In the genomic region with DNA sequence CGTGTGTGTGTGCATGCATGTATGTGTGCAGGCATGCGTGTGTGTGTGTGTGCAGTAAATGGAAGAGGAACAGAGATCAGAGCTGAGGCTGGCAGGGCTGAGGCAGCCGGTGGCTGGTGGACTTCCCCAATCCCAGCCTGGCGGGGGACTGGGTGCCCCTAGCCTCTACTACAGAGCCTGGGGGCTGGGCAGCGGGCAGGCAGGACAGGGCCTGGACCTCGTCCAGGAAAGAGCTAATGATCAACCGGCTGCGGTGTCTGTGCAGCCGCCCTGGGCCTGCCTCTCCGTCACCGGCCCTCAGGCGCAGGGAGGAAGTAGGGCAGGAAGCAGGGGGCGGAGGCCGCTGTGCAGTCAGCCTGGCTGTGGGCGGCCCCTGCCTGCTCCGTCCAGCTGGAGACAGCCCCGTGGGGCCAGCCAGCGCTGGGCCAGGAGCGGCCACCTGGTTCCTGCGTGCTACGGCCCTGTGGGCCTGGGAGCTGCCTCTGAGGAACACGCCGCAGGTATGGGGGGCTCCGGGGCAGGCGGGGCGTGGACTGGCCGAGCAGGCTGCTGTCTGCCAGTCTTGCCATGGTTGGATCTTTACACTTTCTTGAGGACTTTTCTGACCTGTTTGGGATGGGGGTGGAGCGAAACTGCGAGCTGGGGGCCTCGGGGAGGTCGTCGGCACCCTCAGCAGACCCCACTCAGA, we compare ENCODE assay signal across 1 cellular context.
TF ChIP-seq lines count a peak whose summit lies in the region.

A gene (plus strand): TSS at position 385 of the 688 bp plus-strand sequence. CDS start 5,905 bp downstream, outside the sequence.

TF ChIP-seq in GM12878, 131 proteins besides CTCF, POLR2A, EP300 and RAD21 (continued from another document and continues in another):
- TF ChIP-seq, protein P1, sequence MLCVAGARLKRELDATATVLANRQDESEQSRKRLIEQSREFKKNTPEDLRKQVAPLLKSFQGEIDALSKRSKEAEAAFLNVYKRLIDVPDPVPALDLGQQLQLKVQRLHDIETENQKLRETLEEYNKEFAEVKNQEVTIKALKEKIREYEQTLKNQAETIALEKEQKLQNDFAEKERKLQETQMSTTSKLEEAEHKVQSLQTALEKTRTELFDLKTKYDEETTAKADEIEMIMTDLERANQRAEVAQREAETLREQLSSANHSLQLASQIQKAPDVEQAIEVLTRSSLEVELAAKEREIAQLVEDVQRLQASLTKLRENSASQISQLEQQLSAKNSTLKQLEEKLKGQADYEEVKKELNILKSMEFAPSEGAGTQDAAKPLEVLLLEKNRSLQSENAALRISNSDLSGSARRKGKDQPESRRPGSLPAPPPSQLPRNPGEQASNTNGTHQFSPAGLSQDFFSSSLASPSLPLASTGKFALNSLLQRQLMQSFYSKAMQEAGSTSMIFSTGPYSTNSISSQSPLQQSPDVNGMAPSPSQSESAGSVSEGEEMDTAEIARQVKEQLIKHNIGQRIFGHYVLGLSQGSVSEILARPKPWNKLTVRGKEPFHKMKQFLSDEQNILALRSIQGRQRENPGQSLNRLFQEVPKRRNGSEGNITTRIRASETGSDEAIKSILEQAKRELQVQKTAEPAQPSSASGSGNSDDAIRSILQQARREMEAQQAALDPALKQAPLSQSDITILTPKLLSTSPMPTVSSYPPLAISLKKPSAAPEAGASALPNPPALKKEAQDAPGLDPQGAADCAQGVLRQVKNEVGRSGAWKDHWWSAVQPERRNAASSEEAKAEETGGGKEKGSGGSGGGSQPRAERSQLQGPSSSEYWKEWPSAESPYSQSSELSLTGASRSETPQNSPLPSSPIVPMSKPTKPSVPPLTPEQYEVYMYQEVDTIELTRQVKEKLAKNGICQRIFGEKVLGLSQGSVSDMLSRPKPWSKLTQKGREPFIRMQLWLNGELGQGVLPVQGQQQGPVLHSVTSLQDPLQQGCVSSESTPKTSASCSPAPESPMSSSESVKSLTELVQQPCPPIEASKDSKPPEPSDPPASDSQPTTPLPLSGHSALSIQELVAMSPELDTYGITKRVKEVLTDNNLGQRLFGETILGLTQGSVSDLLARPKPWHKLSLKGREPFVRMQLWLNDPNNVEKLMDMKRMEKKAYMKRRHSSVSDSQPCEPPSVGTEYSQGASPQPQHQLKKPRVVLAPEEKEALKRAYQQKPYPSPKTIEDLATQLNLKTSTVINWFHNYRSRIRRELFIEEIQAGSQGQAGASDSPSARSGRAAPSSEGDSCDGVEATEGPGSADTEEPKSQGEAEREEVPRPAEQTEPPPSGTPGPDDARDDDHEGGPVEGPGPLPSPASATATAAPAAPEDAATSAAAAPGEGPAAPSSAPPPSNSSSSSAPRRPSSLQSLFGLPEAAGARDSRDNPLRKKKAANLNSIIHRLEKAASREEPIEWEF (IDR thresholded peaks at IDR 0.05; ENCODE audit: insufficient replicate concordance, low read depth, low read length): no peak
- TF ChIP-seq NR2C2 (IDR thresholded peaks at IDR 0.05; ENCODE audit: borderline replicate concordance, control insufficient read depth, insufficient read length, low read depth) (no peak), TCF7 (IDR thresholded peaks at IDR 0.05; ENCODE audit: borderline replicate concordance) (no peak), POLR2AphosphoS5 (IDR thresholded peaks at IDR 0.05; ENCODE audit: low read length) (peak; percentile 68), ZNF384 (IDR thresholded peaks at IDR 0.05; ENCODE audit: borderline replicate concordance, low read depth, low read length) (no peak), MTA3 (IDR thresholded peaks at IDR 0.05; ENCODE audit: borderline replicate concordance, low read length) (no peak), CBX5 (IDR thresholded peaks at IDR 0.05; ENCODE audit: low read depth) (no peak), TAF1 (IDR thresholded peaks at IDR 0.05; ENCODE audit: borderline replicate concordance, low read depth, low read length) (no peak; the same call in 1 of the 2 replicates), KAT2A (conservative IDR thresholded peaks at IDR 0.05; ENCODE audit: control insufficient read depth, low read depth, low read length) (no peak), ETV6 (conservative IDR thresholded peaks at IDR 0.05 in 1 of 2, IDR thresholded peaks at IDR 0.05 in 1 of 2; ENCODE audit: borderline replicate concordance in 1 of 2, low read depth in 1 of 2) (peak in 1 of 2 experiments; percentile 80; a peak in 1 of 4 replicates), CEBPB (IDR thresholded peaks at IDR 0.05; ENCODE audit: borderline replicate concordance in 1 of 2, low read depth in 2 of 2, low read length in 2 of 2) (no peak), NBN (IDR thresholded peaks at IDR 0.05) (peak; percentile 94), NR2C1 (IDR thresholded peaks at IDR 0.05) (no peak), JUNB (IDR thresholded peaks at IDR 0.05) (no peak), ZNF622 (IDR thresholded peaks at IDR 0.05) (no peak), MTA2 (IDR thresholded peaks at IDR 0.05; ENCODE audit: low read depth) (peak; percentile 65), BMI1 (IDR thresholded peaks at IDR 0.05; ENCODE audit: borderline replicate concordance) (no peak), CREM (IDR thresholded peaks at IDR 0.05; ENCODE audit: low read depth) (peak; percentile 71), CHD1 (IDR thresholded peaks at IDR 0.05; ENCODE audit: low read depth, low read length) (no peak), SREBF1 (IDR thresholded peaks at IDR 0.05; ENCODE audit: low read length) (no peak), BACH1 (IDR thresholded peaks at IDR 0.05; ENCODE audit: borderline replicate concordance) (peak; percentile 85), HDGF (IDR thresholded peaks at IDR 0.05) (peak; percentile 93), ASH2L (IDR thresholded peaks at IDR 0.05; ENCODE audit: borderline replicate concordance, low read depth) (no peak), STAT1 (conservative IDR thresholded peaks at IDR 0.05) (0 out of 2 replicates have a peak, but pooled peaks have one; percentile 12), IKZF2 (IDR thresholded peaks at IDR 0.05) (peak; percentile 87 to 96), NFYA (IDR thresholded peaks at IDR 0.05; ENCODE audit: borderline replicate concordance, low read depth, low read length) (no peak)
- TF ChIP-seq, protein P2, sequence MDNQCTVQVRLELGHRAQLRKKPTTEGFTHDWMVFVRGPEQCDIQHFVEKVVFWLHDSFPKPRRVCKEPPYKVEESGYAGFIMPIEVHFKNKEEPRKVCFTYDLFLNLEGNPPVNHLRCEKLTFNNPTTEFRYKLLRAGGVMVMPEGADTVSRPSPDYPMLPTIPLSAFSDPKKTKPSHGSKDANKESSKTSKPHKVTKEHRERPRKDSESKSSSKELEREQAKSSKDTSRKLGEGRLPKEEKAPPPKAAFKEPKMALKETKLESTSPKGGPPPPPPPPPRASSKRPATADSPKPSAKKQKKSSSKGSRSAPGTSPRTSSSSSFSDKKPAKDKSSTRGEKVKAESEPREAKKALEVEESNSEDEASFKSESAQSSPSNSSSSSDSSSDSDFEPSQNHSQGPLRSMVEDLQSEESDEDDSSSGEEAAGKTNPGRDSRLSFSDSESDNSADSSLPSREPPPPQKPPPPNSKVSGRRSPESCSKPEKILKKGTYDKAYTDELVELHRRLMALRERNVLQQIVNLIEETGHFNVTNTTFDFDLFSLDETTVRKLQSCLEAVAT (IDR thresholded peaks at IDR 0.05): peak; percentile 69
- TF ChIP-seq, protein P3, sequence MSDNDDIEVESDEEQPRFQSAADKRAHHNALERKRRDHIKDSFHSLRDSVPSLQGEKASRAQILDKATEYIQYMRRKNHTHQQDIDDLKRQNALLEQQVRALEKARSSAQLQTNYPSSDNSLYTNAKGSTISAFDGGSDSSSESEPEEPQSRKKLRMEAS (IDR thresholded peaks at IDR 0.05; ENCODE audit: low read depth, low read length): peak; percentile 72; the same call in 1 of the 2 replicates
- TF ChIP-seq, protein P4, sequence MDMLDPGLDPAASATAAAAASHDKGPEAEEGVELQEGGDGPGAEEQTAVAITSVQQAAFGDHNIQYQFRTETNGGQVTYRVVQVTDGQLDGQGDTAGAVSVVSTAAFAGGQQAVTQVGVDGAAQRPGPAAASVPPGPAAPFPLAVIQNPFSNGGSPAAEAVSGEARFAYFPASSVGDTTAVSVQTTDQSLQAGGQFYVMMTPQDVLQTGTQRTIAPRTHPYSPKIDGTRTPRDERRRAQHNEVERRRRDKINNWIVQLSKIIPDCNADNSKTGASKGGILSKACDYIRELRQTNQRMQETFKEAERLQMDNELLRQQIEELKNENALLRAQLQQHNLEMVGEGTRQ (IDR thresholded peaks at IDR 0.05; ENCODE audit: borderline replicate concordance, low read depth, low read length): no peak
- TF ChIP-seq, protein P5, sequence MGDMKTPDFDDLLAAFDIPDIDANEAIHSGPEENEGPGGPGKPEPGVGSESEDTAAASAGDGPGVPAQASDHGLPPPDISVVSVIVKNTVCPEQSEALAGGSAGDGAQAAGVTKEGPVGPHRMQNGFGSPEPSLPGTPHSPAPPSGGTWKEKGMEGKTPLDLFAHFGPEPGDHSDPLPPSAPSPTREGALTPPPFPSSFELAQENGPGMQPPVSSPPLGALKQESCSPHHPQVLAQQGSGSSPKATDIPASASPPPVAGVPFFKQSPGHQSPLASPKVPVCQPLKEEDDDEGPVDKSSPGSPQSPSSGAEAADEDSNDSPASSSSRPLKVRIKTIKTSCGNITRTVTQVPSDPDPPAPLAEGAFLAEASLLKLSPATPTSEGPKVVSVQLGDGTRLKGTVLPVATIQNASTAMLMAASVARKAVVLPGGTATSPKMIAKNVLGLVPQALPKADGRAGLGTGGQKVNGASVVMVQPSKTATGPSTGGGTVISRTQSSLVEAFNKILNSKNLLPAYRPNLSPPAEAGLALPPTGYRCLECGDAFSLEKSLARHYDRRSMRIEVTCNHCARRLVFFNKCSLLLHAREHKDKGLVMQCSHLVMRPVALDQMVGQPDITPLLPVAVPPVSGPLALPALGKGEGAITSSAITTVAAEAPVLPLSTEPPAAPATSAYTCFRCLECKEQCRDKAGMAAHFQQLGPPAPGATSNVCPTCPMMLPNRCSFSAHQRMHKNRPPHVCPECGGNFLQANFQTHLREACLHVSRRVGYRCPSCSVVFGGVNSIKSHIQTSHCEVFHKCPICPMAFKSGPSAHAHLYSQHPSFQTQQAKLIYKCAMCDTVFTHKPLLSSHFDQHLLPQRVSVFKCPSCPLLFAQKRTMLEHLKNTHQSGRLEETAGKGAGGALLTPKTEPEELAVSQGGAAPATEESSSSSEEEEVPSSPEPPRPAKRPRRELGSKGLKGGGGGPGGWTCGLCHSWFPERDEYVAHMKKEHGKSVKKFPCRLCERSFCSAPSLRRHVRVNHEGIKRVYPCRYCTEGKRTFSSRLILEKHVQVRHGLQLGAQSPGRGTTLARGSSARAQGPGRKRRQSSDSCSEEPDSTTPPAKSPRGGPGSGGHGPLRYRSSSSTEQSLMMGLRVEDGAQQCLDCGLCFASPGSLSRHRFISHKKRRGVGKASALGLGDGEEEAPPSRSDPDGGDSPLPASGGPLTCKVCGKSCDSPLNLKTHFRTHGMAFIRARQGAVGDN (IDR thresholded peaks at IDR 0.05): peak; percentile 43
- TF ChIP-seq, protein P6, sequence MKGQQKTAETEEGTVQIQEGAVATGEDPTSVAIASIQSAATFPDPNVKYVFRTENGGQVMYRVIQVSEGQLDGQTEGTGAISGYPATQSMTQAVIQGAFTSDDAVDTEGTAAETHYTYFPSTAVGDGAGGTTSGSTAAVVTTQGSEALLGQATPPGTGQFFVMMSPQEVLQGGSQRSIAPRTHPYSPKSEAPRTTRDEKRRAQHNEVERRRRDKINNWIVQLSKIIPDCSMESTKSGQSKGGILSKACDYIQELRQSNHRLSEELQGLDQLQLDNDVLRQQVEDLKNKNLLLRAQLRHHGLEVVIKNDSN (IDR thresholded peaks at IDR 0.05; ENCODE audit: borderline replicate concordance, extremely low read length, insufficient read depth, low read depth, low read length): no peak
- TF ChIP-seq, protein P7, sequence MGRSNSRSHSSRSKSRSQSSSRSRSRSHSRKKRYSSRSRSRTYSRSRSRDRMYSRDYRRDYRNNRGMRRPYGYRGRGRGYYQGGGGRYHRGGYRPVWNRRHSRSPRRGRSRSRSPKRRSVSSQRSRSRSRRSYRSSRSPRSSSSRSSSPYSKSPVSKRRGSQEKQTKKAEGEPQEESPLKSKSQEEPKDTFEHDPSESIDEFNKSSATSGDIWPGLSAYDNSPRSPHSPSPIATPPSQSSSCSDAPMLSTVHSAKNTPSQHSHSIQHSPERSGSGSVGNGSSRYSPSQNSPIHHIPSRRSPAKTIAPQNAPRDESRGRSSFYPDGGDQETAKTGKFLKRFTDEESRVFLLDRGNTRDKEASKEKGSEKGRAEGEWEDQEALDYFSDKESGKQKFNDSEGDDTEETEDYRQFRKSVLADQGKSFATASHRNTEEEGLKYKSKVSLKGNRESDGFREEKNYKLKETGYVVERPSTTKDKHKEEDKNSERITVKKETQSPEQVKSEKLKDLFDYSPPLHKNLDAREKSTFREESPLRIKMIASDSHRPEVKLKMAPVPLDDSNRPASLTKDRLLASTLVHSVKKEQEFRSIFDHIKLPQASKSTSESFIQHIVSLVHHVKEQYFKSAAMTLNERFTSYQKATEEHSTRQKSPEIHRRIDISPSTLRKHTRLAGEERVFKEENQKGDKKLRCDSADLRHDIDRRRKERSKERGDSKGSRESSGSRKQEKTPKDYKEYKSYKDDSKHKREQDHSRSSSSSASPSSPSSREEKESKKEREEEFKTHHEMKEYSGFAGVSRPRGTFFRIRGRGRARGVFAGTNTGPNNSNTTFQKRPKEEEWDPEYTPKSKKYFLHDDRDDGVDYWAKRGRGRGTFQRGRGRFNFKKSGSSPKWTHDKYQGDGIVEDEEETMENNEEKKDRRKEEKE (IDR thresholded peaks at IDR 0.05): no peak
- TF ChIP-seq, protein P8, sequence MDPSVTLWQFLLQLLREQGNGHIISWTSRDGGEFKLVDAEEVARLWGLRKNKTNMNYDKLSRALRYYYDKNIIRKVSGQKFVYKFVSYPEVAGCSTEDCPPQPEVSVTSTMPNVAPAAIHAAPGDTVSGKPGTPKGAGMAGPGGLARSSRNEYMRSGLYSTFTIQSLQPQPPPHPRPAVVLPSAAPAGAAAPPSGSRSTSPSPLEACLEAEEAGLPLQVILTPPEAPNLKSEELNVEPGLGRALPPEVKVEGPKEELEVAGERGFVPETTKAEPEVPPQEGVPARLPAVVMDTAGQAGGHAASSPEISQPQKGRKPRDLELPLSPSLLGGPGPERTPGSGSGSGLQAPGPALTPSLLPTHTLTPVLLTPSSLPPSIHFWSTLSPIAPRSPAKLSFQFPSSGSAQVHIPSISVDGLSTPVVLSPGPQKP (IDR thresholded peaks at IDR 0.05; ENCODE audit: low read depth, low read length): peak; percentile 64; the same call in 1 of the 2 replicates
- TF ChIP-seq, protein P9, sequence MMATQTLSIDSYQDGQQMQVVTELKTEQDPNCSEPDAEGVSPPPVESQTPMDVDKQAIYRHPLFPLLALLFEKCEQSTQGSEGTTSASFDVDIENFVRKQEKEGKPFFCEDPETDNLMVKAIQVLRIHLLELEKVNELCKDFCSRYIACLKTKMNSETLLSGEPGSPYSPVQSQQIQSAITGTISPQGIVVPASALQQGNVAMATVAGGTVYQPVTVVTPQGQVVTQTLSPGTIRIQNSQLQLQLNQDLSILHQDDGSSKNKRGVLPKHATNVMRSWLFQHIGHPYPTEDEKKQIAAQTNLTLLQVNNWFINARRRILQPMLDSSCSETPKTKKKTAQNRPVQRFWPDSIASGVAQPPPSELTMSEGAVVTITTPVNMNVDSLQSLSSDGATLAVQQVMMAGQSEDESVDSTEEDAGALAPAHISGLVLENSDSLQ (IDR thresholded peaks at IDR 0.05): no peak; the same call in 1 of the 2 replicates
- TF ChIP-seq, protein P10, sequence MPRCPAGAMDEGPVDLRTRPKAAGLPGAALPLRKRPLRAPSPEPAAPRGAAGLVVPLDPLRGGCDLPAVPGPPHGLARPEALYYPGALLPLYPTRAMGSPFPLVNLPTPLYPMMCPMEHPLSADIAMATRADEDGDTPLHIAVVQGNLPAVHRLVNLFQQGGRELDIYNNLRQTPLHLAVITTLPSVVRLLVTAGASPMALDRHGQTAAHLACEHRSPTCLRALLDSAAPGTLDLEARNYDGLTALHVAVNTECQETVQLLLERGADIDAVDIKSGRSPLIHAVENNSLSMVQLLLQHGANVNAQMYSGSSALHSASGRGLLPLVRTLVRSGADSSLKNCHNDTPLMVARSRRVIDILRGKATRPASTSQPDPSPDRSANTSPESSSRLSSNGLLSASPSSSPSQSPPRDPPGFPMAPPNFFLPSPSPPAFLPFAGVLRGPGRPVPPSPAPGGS (IDR thresholded peaks at IDR 0.05; ENCODE audit: borderline replicate concordance, insufficient read depth, low read depth, low read length, poor library complexity, severe bottlenecking): peak; percentile 22
